Comparison of ENCODE assay signal across 8 cellular contexts in genomic region chr7:100692578-100692961, GRCh38. TPM values are rescaled to one million over a fixed set of nuclear protein-coding genes. Genes with fewer than 3 reads are reported as not detected.
A peak's percentile ranks its signal among the peaks of the same experiment; 100 is the strongest.
DNase-seq lines count a peak whose midpoint lies in the region; ATAC-seq and TF ChIP-seq lines count a peak whose summit lies in the region.

No MANE protein-coding gene starts in this region.

- no peaks in the 10 kb centered on the region for H3K27me3 Mint-ChIP-seq in chondrocyte (ENCODE audit: low read depth)
- H3K27me3 Mint-ChIP-seq in naive thymus-derived CD4-positive, alpha-beta T cell, result peaks cover 0 to 21% (median 0%) of the 10 kb centered on the region in 5 donors

- H3K36me3 Mint-ChIP-seq in chondrocyte (ENCODE audit: low read depth), result peaks cover 2% of the 10 kb centered on the region
- H3K36me3 Mint-ChIP-seq in naive thymus-derived CD4-positive, alpha-beta T cell, result peaks cover 0 to 9% (median 0%) of the 10 kb centered on the region in 5 donors

- POLR2A ChIA-PET in AG04450 (lab: Yijun Ruan, JAX), result interaction anchor here (0.6 to 1.5 kb wide), 5 partner anchors 13 to 264 kb away, joined by 3 to 5 read pairs (median 4); partner anchors contain the start of genes FBXO24, LRCH4, PCOLCE and POP7
- POLR2A ChIA-PET in naive thymus-derived CD4-positive, alpha-beta T cell (lab: Charles Lee), result interaction anchor here (0.6 to 4.7 kb wide), 14 partner anchors 11 to 143 kb away, joined by 3 to 37 read pairs (median 8); partner anchors contain the start of genes FBXO24, GNB2, LRCH4 and MOSPD3

- ATAC-seq in naive thymus-derived CD4-positive, alpha-beta T cell, result no peak

- DNase-seq in AG04450 (ENCODE audit: low read depth, low spot score) (no peak), chondrocyte (ENCODE audit: low spot score) (no peak), cerebellar cortex (ENCODE audit: low spot score) (no peak), NCI-H748 treated with DMSO at 0.1 percent for 48 hours (lab: John Stamatoyannopoulos, UW) (no peak), NCI-H2029 treated with DMSO at 0.1 percent for 48 hours (lab: John Stamatoyannopoulos, UW) (no peak), KG1 (lab: John Stamatoyannopoulos, UW) (no peak)
- DNase-seq in Jurkat, Clone E6-1 (ENCODE audit: low read depth, low spot score), result no peak
- DNase-seq in naive thymus-derived CD4-positive, alpha-beta T cell, result no peak

- peak overlapping the region; percentile 14 for H3K27ac Mint-ChIP-seq in chondrocyte (ENCODE audit: unreplicated experiment)
- H3K27ac Mint-ChIP-seq in naive thymus-derived CD4-positive, alpha-beta T cell, result peak overlapping the region; percentile 92 to 96 (median 95)

- peak overlapping the region; percentile 93 for H3K4me3 Mint-ChIP-seq in chondrocyte (ENCODE audit: unreplicated experiment)
- H3K4me3 Mint-ChIP-seq in naive thymus-derived CD4-positive, alpha-beta T cell, result peak overlapping the region; percentile 92 to 100 (median 94)

- intact Hi-C loops in naive thymus-derived CD4-positive, alpha-beta T cell (cut with micrococcal nuclease), result loop anchor here (5.0 kb wide), 3 partner anchors 160 to 265 kb away; partner anchors contain the start of genes MEPCE (in 1 of the 2), SLC12A9 (in 1 of the 2), TSC22D4 (in 1 of the 2) and ZCWPW1 (in 1 of the 2)

- H3K36me3 ChIP-seq in naive thymus-derived CD4-positive, alpha-beta T cell (ENCODE audit: control insufficient read depth in 2 of 3, insufficient read depth in 3 of 3, low read length in 3 of 3), result peaks cover 0 to 22% (median 4%) of the 10 kb centered on the region in 3 experiments

- peak overlapping the region; percentile 80 for H3K4me3 ChIP-seq in AG04450 (ENCODE audit: low read depth, low read length)
- peak overlapping the region; percentile 91 for H3K4me3 ChIP-seq in Jurkat, Clone E6-1 (ENCODE audit: low read length)
- H3K4me3 ChIP-seq in naive thymus-derived CD4-positive, alpha-beta T cell (ENCODE audit: low read length), result peak overlapping the region; percentile 67

- peaks cover 19% of the 10 kb centered on the region for H3K4me1 Mint-ChIP-seq in chondrocyte (ENCODE audit: low read depth)
- H3K4me1 Mint-ChIP-seq in naive thymus-derived CD4-positive, alpha-beta T cell, result peaks cover 29 to 54% (median 41%) of the 10 kb centered on the region in 7 donors

- peaks cover 2% of the 10 kb centered on the region for H3K27me3 ChIP-seq in AG04450 (ENCODE audit: control insufficient read depth, insufficient read depth, low read length)
- no peaks in the 10 kb centered on the region for H3K27me3 ChIP-seq in naive thymus-derived CD4-positive, alpha-beta T cell (ENCODE audit: control insufficient read depth in 2 of 2, insufficient read depth in 2 of 2, low read length in 2 of 2)

- peak overlapping the region; percentile 11 for H3K27ac ChIP-seq in AG04450 (ENCODE audit: low read depth, low read length)
- peak overlapping the region; percentile 73 for H3K27ac ChIP-seq in naive thymus-derived CD4-positive, alpha-beta T cell (ENCODE audit: low read depth, low read length)

- CTCF ChIA-PET in AG04450 (lab: Charles Lee), result interaction anchor here (0.5 to 4.3 kb wide), 8 partner anchors 11 to 165 kb away, joined by 3 to 56 read pairs (median 30); partner anchors contain the start of genes POP7 and SLC12A9
- CTCF ChIA-PET in naive thymus-derived CD4-positive, alpha-beta T cell (lab: Charles Lee), result interaction anchor here (1.0 to 4.7 kb wide), 16 partner anchors 8 to 151 kb away, joined by 3 to 33 read pairs (median 4); partner anchors contain the start of genes FBXO24, MOSPD3 and POP7

- peaks cover 23 to 27% of the 10 kb centered on the region in 2 donors for H3K4me1 ChIP-seq in naive thymus-derived CD4-positive, alpha-beta T cell (ENCODE audit: control insufficient read depth in 2 of 2, insufficient read depth in 2 of 2, low read length in 2 of 2)

- 0 out of 2 replicates have a peak, but pooled peaks cover 4% of the 10 kb centered on the region for H3K9me3 ChIP-seq in AG04450 (ENCODE audit: control insufficient read depth, insufficient read depth, low read length)
- no peaks in the 10 kb centered on the region for H3K9me3 ChIP-seq in naive thymus-derived CD4-positive, alpha-beta T cell (ENCODE audit: control insufficient read depth in 2 of 3, low read length in 3 of 3)

- no peaks in the 10 kb centered on the region for H3K9me3 Mint-ChIP-seq in chondrocyte (ENCODE audit: low read depth)
- H3K9me3 Mint-ChIP-seq in naive thymus-derived CD4-positive, alpha-beta T cell, result peaks cover 0 to 3% (median 0%) of the 10 kb centered on the region in 11 donors

- TF ChIP-seq CTCF in AG04450 (IDR thresholded peaks at IDR 0.05; ENCODE audit: low read depth, low read length) (no peak), chondrocyte (IDR thresholded peaks at IDR 0.05) (no peak)

RNA-seq across cellular contexts. Expression of gene GIGYF1, which starts 1.5 kb away (rescaled TPM):
- polyA plus RNA-seq in AG04450 (2011; rRNA removed), result 4.4 and 5.2 TPM in 2 replicates
- polyA minus RNA-seq in AG04450 (2011; rRNA and poly(A)+ RNA removed), result 4.7 and 5.4 TPM in 2 replicates
- 26.6 TPM for polyA plus RNA-seq in Jurkat, Clone E6-1 (2012; ENCODE audit: insufficient read depth, insufficient read length)
- total RNA-seq in chondrocyte, result 29.2 to 32.8 TPM (median 31.7 TPM) in 3 replicates
- 100 to 1,000 TPM in 2 of 5 experiments, 10 to 100 TPM in 3; 48.3 to 125 (median 91.4) TPM for total RNA-seq in naive thymus-derived CD4-positive, alpha-beta T cell
- polyA plus RNA-seq in naive thymus-derived CD4-positive, alpha-beta T cell, result 1 to 10 TPM; 1.4 to 2.9 TPM

RNA-seq across cellular contexts. Expression of gene POP7, which starts 13.4 kb away (rescaled TPM):
- polyA plus RNA-seq in AG04450 (2011; rRNA removed), result 17.7 and 20.0 TPM in 2 replicates
- 8.9 and 9.2 TPM in 2 replicates for polyA minus RNA-seq in AG04450 (2011; rRNA and poly(A)+ RNA removed)
- 90.3 TPM for polyA plus RNA-seq in Jurkat, Clone E6-1 (2012; ENCODE audit: insufficient read depth, insufficient read length)
- 24.2 to 31.8 TPM (median 25.5 TPM) in 3 replicates for total RNA-seq in chondrocyte
- 10 to 100 TPM in 4 of 5 experiments, 1 to 10 TPM in 1; 8.9 to 38.2 (median 15.0) TPM for total RNA-seq in naive thymus-derived CD4-positive, alpha-beta T cell
- polyA plus RNA-seq in naive thymus-derived CD4-positive, alpha-beta T cell, result 10 to 100 TPM; 37.3 to 56.4 TPM

RNA-seq across cellular contexts. Expression of gene GNB2, which starts 19.0 kb away (rescaled TPM):
- polyA plus RNA-seq in AG04450 (2011; rRNA removed), result 68.4 and 114 TPM in 2 replicates
- polyA minus RNA-seq in AG04450 (2011; rRNA and poly(A)+ RNA removed), result 77.8 and 95.0 TPM in 2 replicates
- 137 TPM for polyA plus RNA-seq in Jurkat, Clone E6-1 (2012; ENCODE audit: insufficient read depth, insufficient read length)
- total RNA-seq in chondrocyte, result 191 to 204 TPM (median 202 TPM) in 3 replicates
- 100 to 1,000 TPM in 4 of 5 experiments, 10 to 100 TPM in 1; 98.2 to 215 (median 132) TPM for total RNA-seq in naive thymus-derived CD4-positive, alpha-beta T cell
- 10 to 100 TPM; 35.8 to 53.2 TPM for polyA plus RNA-seq in naive thymus-derived CD4-positive, alpha-beta T cell

RNA-seq across cellular contexts. Expression of gene EPO, which starts 27.7 kb away (rescaled TPM):
- polyA plus RNA-seq in AG04450 (2011; rRNA removed), result not detected in 2 replicates
- not detected in 2 replicates for polyA minus RNA-seq in AG04450 (2011; rRNA and poly(A)+ RNA removed)
- polyA plus RNA-seq in Jurkat, Clone E6-1 (2012; ENCODE audit: insufficient read depth, insufficient read length), result not detected
- total RNA-seq in chondrocyte, result not detected in 3 replicates
- total RNA-seq in naive thymus-derived CD4-positive, alpha-beta T cell, result not detected
- polyA plus RNA-seq in naive thymus-derived CD4-positive, alpha-beta T cell, result not detected

RNA-seq across cellular contexts. Expression of gene ACTL6B, which starts 36.3 kb away (rescaled TPM):
- polyA plus RNA-seq in AG04450 (2011; rRNA removed), result not detected in 2 replicates
- not detected in 2 replicates for polyA minus RNA-seq in AG04450 (2011; rRNA and poly(A)+ RNA removed)
- not detected for polyA plus RNA-seq in Jurkat, Clone E6-1 (2012; ENCODE audit: insufficient read depth, insufficient read length)
- not detected in 3 replicates for total RNA-seq in chondrocyte
- total RNA-seq in naive thymus-derived CD4-positive, alpha-beta T cell, result not detected
- not detected for polyA plus RNA-seq in naive thymus-derived CD4-positive, alpha-beta T cell
